ENCODE assay signal across 28 cellular contexts in the genomic region with DNA sequence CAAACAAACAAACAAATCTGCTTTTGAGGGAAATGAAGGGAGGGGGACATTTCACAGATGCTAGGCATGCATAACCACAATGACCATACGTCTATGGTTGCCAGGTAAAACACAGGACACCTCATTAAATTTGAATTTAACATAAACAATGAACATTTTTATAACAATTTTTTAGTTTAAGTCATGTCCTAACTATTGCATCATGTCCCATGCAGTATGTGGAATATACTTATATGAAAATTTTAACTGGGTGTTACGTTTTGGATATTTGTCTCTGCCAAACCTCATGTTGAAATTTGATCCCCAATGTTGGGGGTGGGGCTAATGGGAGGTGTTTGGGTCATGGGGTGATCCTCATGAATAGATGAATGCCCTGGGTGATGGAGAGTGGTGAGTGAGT.
"Had no signal": no experiment of that assay in that cellular context is flagged by ENCODE, and none has a peak within 500 bp of the region (broad histone marks: within the 10 kb centered on the region; RNA-seq: fewer than 3 reads in every experiment).

No MANE protein-coding gene starts in this region.

- H3K9me3 Mint-ChIP-seq: activated CD4-positive, alpha-beta memory T cell treated with anti-CD3 and anti-CD28 coated beads for 36 hours; activated CD4-positive, alpha-beta T cell treated with anti-CD3 and anti-CD28 coated beads, Interleukin-2, amount 10 ng/mL, durations not matched to agents 24 days and 14 days; activated naive CD8-positive, alpha-beta T cell treated with anti-CD3 and anti-CD28 coated beads, Interleukin-2, amount 50 U/mL, for 24 hours; activated T-helper 2 cell treated with anti-CD3 and anti-CD28 coated beads, Interferon-gamma antibody, Interleukin-2, Interleukin-4, amounts not matched to agents 10 μg/mL and 5 μg/mL and 100 μg/mL, durations not matched to agents 14 hours and 24 hours and 36 hours; natural killer cell treated with Interleukin-12 subunit alpha and Interleukin-12 subunit beta and Interleukin-15 and Interleukin-18, amount 100 ng/mL, for 72 hours had no signal

- H2AFZ ChIP-seq: parathyroid adenoma had no signal

- ATAC-seq: activated naive CD8-positive, alpha-beta T cell treated with anti-CD3 and anti-CD28 coated beads, Interleukin-2, amount 50 U/mL, for 24 hours; mucosa of descending colon; natural killer cell treated with Interleukin-12 subunit alpha and Interleukin-12 subunit beta and Interleukin-15 and Interleukin-18, amount 100 ng/mL, for 72 hours; psoas muscle; stimulated activated memory B cell treated with anti-CD40 and anti-IgM and Interleukin-4, amounts not matched to agents 10 μg/mL and 1 μg/mL and 100 μg/mL, for 72 hours; T-helper 17 cell; upper lobe of right lung had no signal

- H3K36me3 ChIP-seq: breast epithelium, left ventricle myocardium inferior, neutrophil, sigmoid colon, suprapubic skin, tibial artery, upper lobe of right lung, WERI-Rb-1 had no signal

- H3K9ac ChIP-seq: parathyroid adenoma had no signal

- H3K27ac Mint-ChIP-seq: activated CD4-positive, alpha-beta memory T cell treated with anti-CD3 and anti-CD28 coated beads for 36 hours; activated CD4-positive, alpha-beta T cell treated with anti-CD3 and anti-CD28 coated beads, Interleukin-2, amount 10 ng/mL, durations not matched to agents 24 days and 14 days; activated naive CD4-positive, alpha-beta T cell treated with anti-CD3 and anti-CD28 coated beads, Interleukin-2, amount 50 U/mL, for 24 hours; activated naive CD8-positive, alpha-beta T cell treated with anti-CD3 and anti-CD28 coated beads, Interleukin-2, amount 50 U/mL, for 24 hours; activated T-helper 2 cell treated with anti-CD3 and anti-CD28 coated beads, Interferon-gamma antibody, Interleukin-2, Interleukin-4, amounts not matched to agents 10 μg/mL and 5 μg/mL and 100 μg/mL, durations not matched to agents 14 hours and 24 hours and 36 hours; natural killer cell treated with Interleukin-12 subunit alpha and Interleukin-12 subunit beta and Interleukin-15 and Interleukin-18, amount 100 ng/mL, for 72 hours; stimulated activated memory B cell treated with anti-CD40 and anti-IgM and Interleukin-4, amounts not matched to agents 10 μg/mL and 1 μg/mL and 100 μg/mL, for 72 hours; T-helper 17 cell had no signal

- H3K4me1 Mint-ChIP-seq: activated CD4-positive, alpha-beta T cell treated with anti-CD3 and anti-CD28 coated beads, Interleukin-2, amount 10 ng/mL, durations not matched to agents 24 days and 14 days; activated naive CD4-positive, alpha-beta T cell treated with anti-CD3 and anti-CD28 coated beads, Interleukin-2, amount 50 U/mL, for 24 hours; activated naive CD8-positive, alpha-beta T cell treated with anti-CD3 and anti-CD28 coated beads, Interleukin-2, amount 50 U/mL, for 24 hours; stimulated activated memory B cell treated with anti-CD40 and anti-IgM and Interleukin-4, amounts not matched to agents 10 μg/mL and 1 μg/mL and 100 μg/mL, for 72 hours; T-helper 17 cell had no signal

- H3K4me3 Mint-ChIP-seq: activated CD4-positive, alpha-beta memory T cell treated with anti-CD3 and anti-CD28 coated beads for 36 hours; activated CD4-positive, alpha-beta T cell treated with anti-CD3 and anti-CD28 coated beads, Interleukin-2, amount 10 ng/mL, durations not matched to agents 24 days and 14 days; activated naive CD4-positive, alpha-beta T cell treated with anti-CD3 and anti-CD28 coated beads, Interleukin-2, amount 50 U/mL, for 24 hours; activated naive CD8-positive, alpha-beta T cell treated with anti-CD3 and anti-CD28 coated beads, Interleukin-2, amount 50 U/mL, for 24 hours; natural killer cell treated with Interleukin-12 subunit alpha and Interleukin-12 subunit beta and Interleukin-15 and Interleukin-18, amount 100 ng/mL, for 72 hours; stimulated activated memory B cell treated with anti-CD40 and anti-IgM and Interleukin-4, amounts not matched to agents 10 μg/mL and 1 μg/mL and 100 μg/mL, for 72 hours; T-helper 17 cell had no signal

- H3K36me3 Mint-ChIP-seq: activated CD4-positive, alpha-beta memory T cell treated with anti-CD3 and anti-CD28 coated beads for 36 hours; activated naive CD4-positive, alpha-beta T cell treated with anti-CD3 and anti-CD28 coated beads, Interleukin-2, amount 50 U/mL, for 24 hours; natural killer cell treated with Interleukin-12 subunit alpha and Interleukin-12 subunit beta and Interleukin-15 and Interleukin-18, amount 100 ng/mL, for 72 hours; stimulated activated memory B cell treated with anti-CD40 and anti-IgM and Interleukin-4, amounts not matched to agents 10 μg/mL and 1 μg/mL and 100 μg/mL, for 72 hours had no signal

- H3K27me3 Mint-ChIP-seq: activated naive CD4-positive, alpha-beta T cell treated with anti-CD3 and anti-CD28 coated beads, Interleukin-2, amount 50 U/mL, for 24 hours; activated naive CD8-positive, alpha-beta T cell treated with anti-CD3 and anti-CD28 coated beads, Interleukin-2, amount 50 U/mL, for 24 hours had no signal

- H3K79me2 ChIP-seq: parathyroid adenoma had no signal

- DNase-seq: activated CD4-positive, alpha-beta memory T cell treated with anti-CD3 and anti-CD28 coated beads for 36 hours; activated CD4-positive, alpha-beta T cell treated with anti-CD3 and anti-CD28 coated beads, Interleukin-2, amount 10 ng/mL, durations not matched to agents 24 days and 14 days; activated CD4-positive, CD25-positive, alpha-beta regulatory T cell treated with anti-CD3 and anti-CD28 coated beads, Interleukin-2, amount 50 U/mL, for 72 hours; activated naive CD8-positive, alpha-beta T cell treated with anti-CD3 and anti-CD28 coated beads, Interleukin-2, amount 50 U/mL, for 24 hours; activated T-cell treated with anti-CD3 and anti-CD28 coated beads, Interleukin-2, amount 50 U/mL, for 48 hours; central memory CD4-positive, alpha-beta T cell; islet precursor cell; left ventricle myocardium inferior; mucosa of descending colon; psoas muscle; sigmoid colon; small intestine; stimulated activated CD4-positive, alpha-beta T cell treated with anti-CD3 and anti-CD28 coated beads, Interleukin-4, amount 100 ng/mL, for 4 hours; stimulated activated CD8-positive, alpha-beta memory T cell treated with anti-CD3 and anti-CD28 coated beads, Interleukin-4, amount 100 ng/mL, for 48 hours; T-helper 17 cell; T1000; tibial artery; upper lobe of right lung; WERI-Rb-1 had no signal

- H3K9me3 ChIP-seq: breast epithelium, left ventricle myocardium inferior, mucosa of descending colon, neutrophil, psoas muscle, sigmoid colon, suprapubic skin, tibial artery, upper lobe of right lung had no signal

- H3K4me3 ChIP-seq: breast epithelium, left ventricle myocardium inferior, lung, mucosa of descending colon, psoas muscle, sigmoid colon, suprapubic skin, tibial artery, upper lobe of right lung had no signal

- H3K4me1 ChIP-seq: breast epithelium, left ventricle myocardium inferior, parathyroid adenoma, psoas muscle, sigmoid colon, suprapubic skin, tibial artery, upper lobe of right lung had no signal

- H3K27me3 ChIP-seq: breast epithelium, sigmoid colon, suprapubic skin, tibial artery, upper lobe of right lung had no signal

- H3K27ac ChIP-seq: breast epithelium, left ventricle myocardium inferior, neutrophil, parathyroid adenoma, psoas muscle, sigmoid colon, suprapubic skin, tibial artery, upper lobe of right lung, WERI-Rb-1 had no signal
